In the genomic region with DNA sequence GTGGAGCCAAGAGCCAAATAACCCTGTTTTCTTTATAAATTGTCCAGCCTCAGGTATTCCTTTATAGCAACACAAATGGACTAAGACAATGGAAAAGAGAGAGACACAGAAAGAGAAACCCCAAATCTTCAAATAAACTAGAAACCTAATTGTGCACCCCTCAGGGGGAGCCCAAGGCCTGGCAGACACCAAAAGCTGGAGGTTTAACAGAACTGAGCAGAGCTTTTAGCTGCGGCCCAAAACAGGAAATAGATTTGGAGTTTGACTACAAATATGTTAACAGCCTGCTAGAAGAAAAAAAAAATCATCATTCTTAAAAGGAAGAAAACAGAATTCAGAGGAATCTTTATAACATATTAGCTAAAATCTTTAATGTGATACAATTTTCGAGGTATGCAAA, we compare ENCODE assay signal across 18 cellular contexts.
DNase-seq lines count a peak whose midpoint lies in the region; ATAC-seq and TF ChIP-seq lines count a peak whose summit lies in the region.
"Had no signal": no experiment of that assay in that cellular context is flagged by ENCODE, and none has a peak within 500 bp of the region (broad histone marks: within the 10 kb centered on the region; RNA-seq: fewer than 3 reads in every experiment).

No MANE protein-coding gene starts in this region.

- no peak for TF ChIP-seq CTCF in CD4-positive, alpha-beta T cell (IDR thresholded peaks at IDR 0.05)
- TF ChIP-seq CTCF in DND-41 (IDR thresholded peaks at IDR 0.05; ENCODE audit: borderline replicate concordance, extremely low read depth, low read length, poor library complexity, severe bottlenecking) = no peak

- no peaks in the 10 kb centered on the region for H4K20me1 ChIP-seq in DND-41 (ENCODE audit: insufficient read depth, low read length)
- H4K20me1 ChIP-seq: BLaER1 treated with 17β-estradiol and CSF1 and Interleukin-3, amounts not matched to agents 10 nM and 100 nM had no signal

- H3K4me3 ChIP-seq in DND-41 (ENCODE audit: low read depth in 1 of 2, low read length in 2 of 2) = no peak overlapping the region
- no peak overlapping the region for H3K4me3 ChIP-seq in MG63
- H3K4me3 ChIP-seq: A549; BLaER1 treated with 17β-estradiol and CSF1 and Interleukin-3, amounts not matched to agents 10 nM and 100 nM; GM12878 had no signal

- POLR2A ChIA-PET in CD4-positive, alpha-beta T cell (lab: Charles Lee) = interaction anchor here (0.6 to 1.2 kb wide), 2 partner anchors 92 to 93 kb away, joined by 4 to 5 read pairs; no protein-coding TSS in a partner anchor
- POLR2A ChIA-PET in naive thymus-derived CD8-positive, alpha-beta T cell (lab: Charles Lee) = no interaction called here

- no peaks in the 10 kb centered on the region for H3K9me3 Mint-ChIP-seq in CD4-positive, alpha-beta T cell
- no peaks in the 10 kb centered on the region for H3K9me3 Mint-ChIP-seq in naive thymus-derived CD8-positive, alpha-beta T cell
- H3K9me3 Mint-ChIP-seq: CD4-positive, alpha-beta memory T cell had no signal

- CTCF ChIA-PET in CD4-positive, alpha-beta T cell (lab: Charles Lee) = no interaction called here

- H3K4me3 Mint-ChIP-seq in CD4-positive, alpha-beta T cell = no peak overlapping the region
- H3K4me3 Mint-ChIP-seq in naive thymus-derived CD8-positive, alpha-beta T cell = peak overlapping the region in 3 of 10 donors; percentile 6 to 56 (median 21)
- H3K4me3 Mint-ChIP-seq: B cell; CD4-positive, alpha-beta memory T cell had no signal

- H3K36me3 ChIP-seq in DND-41 (ENCODE audit: insufficient read depth, low read length) = no peaks in the 10 kb centered on the region
- H3K36me3 ChIP-seq in MG63 = no peaks in the 10 kb centered on the region
- H3K36me3 ChIP-seq: BLaER1 treated with 17β-estradiol and CSF1 and Interleukin-3, amounts not matched to agents 10 nM and 100 nM had no signal

- H2AFZ ChIP-seq in DND-41 (ENCODE audit: low read depth, low read length) = 0 out of 2 replicates have a peak overlapping the region, but pooled peaks have one; percentile 30

- H3K27me3 ChIP-seq in CD4-positive, alpha-beta T cell (ENCODE audit: control insufficient read depth, insufficient read depth, low read length) = no peaks in the 10 kb centered on the region
- H3K27me3 ChIP-seq in DND-41 (ENCODE audit: insufficient read depth, low read length, poor library complexity) = no peaks in the 10 kb centered on the region
- no peaks in the 10 kb centered on the region for H3K27me3 ChIP-seq in MG63
- H3K27me3 ChIP-seq: BLaER1 treated with 17β-estradiol and CSF1 and Interleukin-3, amounts not matched to agents 10 nM and 100 nM had no signal

- peaks cover 9% of the 10 kb centered on the region for H3K4me1 ChIP-seq in DND-41 (ENCODE audit: insufficient read depth, low read length)
- H3K4me1 ChIP-seq: A549; BLaER1 treated with 17β-estradiol and CSF1 and Interleukin-3, amounts not matched to agents 10 nM and 100 nM; Caco-2 had no signal

- H3K36me3 Mint-ChIP-seq in CD4-positive, alpha-beta T cell (ENCODE audit: low read depth) = no peaks in the 10 kb centered on the region
- no peaks in the 10 kb centered on the region for H3K36me3 Mint-ChIP-seq in naive thymus-derived CD8-positive, alpha-beta T cell
- H3K36me3 Mint-ChIP-seq: CD4-positive, alpha-beta memory T cell had no signal

- no peak overlapping the region for H3K4me2 ChIP-seq in DND-41 (ENCODE audit: insufficient read depth, low read length)
- H3K4me2 ChIP-seq: A549; BLaER1 treated with 17β-estradiol and CSF1 and Interleukin-3, amounts not matched to agents 10 nM and 100 nM had no signal

- peaks cover 17% of the 10 kb centered on the region for H3K4me1 Mint-ChIP-seq in CD4-positive, alpha-beta T cell (ENCODE audit: low read depth)
- peaks cover 4 to 15% (median 9%) of the 10 kb centered on the region in 4 donors for H3K4me1 Mint-ChIP-seq in naive thymus-derived CD8-positive, alpha-beta T cell
- H3K4me1 Mint-ChIP-seq: B cell; CD4-positive, alpha-beta memory T cell had no signal

- H3K27ac ChIP-seq in CD4-positive, alpha-beta T cell (ENCODE audit: low read depth, low read length) = no peak overlapping the region
- no peak overlapping the region for H3K27ac ChIP-seq in DND-41 (ENCODE audit: low read length)
- H3K27ac ChIP-seq: A549; BLaER1 treated with 17β-estradiol and CSF1 and Interleukin-3, amounts not matched to agents 10 nM and 100 nM; C4-2B had no signal

- intact Hi-C loops in CD4-positive, alpha-beta T cell (cut with DNase I, micrococcal nuclease) = no loop called here

- no peaks in the 10 kb centered on the region for H3K27me3 Mint-ChIP-seq in CD4-positive, alpha-beta T cell
- H3K27me3 Mint-ChIP-seq in naive thymus-derived CD8-positive, alpha-beta T cell = peaks cover 0 to 2% (median 0%) of the 10 kb centered on the region in 5 donors

- ATAC-seq in CD4-positive, alpha-beta T cell (ENCODE audit: poor library complexity) = peak; percentile 26
- 0 out of 3 replicates have a peak, but pooled peaks have one; percentile 35 for ATAC-seq in DND-41 (ENCODE audit: insufficient read depth, low read depth)
- peak; percentile 37 to 64 for ATAC-seq in naive thymus-derived CD8-positive, alpha-beta T cell
- ATAC-seq: A549, GM12878 had no signal

- no peaks in the 10 kb centered on the region for H3K9me3 ChIP-seq in CD4-positive, alpha-beta T cell (ENCODE audit: control insufficient read depth, low read length)
- H3K9me3 ChIP-seq in DND-41 (ENCODE audit: insufficient read depth, low read length, severe bottlenecking) (no peaks in the 10 kb centered on the region), MG63 (no peaks in the 10 kb centered on the region)
- H3K9me3 ChIP-seq: A549; BLaER1 treated with 17β-estradiol and CSF1 and Interleukin-3, amounts not matched to agents 10 nM and 100 nM; Caco-2 had no signal

- no peak for DNase-seq in CD4-positive, alpha-beta T cell
- DNase-seq in DND-41 (no peak), NCI-H2081 treated with DMSO at 0.1 percent for 48 hours (lab: John Stamatoyannopoulos, UW) (no peak), MG63 (no peak), NCI-H2107 treated with DMSO at 0.1 percent for 48 hours (lab: John Stamatoyannopoulos, UW; ENCODE audit: unreplicated experiment) (no peak)
- DNase-seq in naive thymus-derived CD8-positive, alpha-beta T cell = peak in 3 of 10 donors; percentile 21 to 37 (median 22)
- DNase-seq: AML-193; Caco-2; Calu3; CD4-positive, alpha-beta memory T cell; DMS79 treated with DMSO at 0.1 percent for 48 hours; EL; GDM1 had no signal

- no peaks in the 10 kb centered on the region for H3K79me2 ChIP-seq in DND-41 (ENCODE audit: insufficient read depth, low read length)

- no peak overlapping the region for H3K27ac Mint-ChIP-seq in CD4-positive, alpha-beta T cell
- peak overlapping the region in 5 of 10 donors; percentile 1 to 71 (median 23) for H3K27ac Mint-ChIP-seq in naive thymus-derived CD8-positive, alpha-beta T cell
- H3K27ac Mint-ChIP-seq: B cell; CD4-positive, alpha-beta memory T cell had no signal

- no peak overlapping the region for H3K9ac ChIP-seq in DND-41 (ENCODE audit: low read depth, low read length)
- H3K9ac ChIP-seq: BLaER1 treated with 17β-estradiol and CSF1 and Interleukin-3, amounts not matched to agents 10 nM and 100 nM had no signal
